9 cellular contexts compared by ENCODE assay signal in the genomic region with DNA sequence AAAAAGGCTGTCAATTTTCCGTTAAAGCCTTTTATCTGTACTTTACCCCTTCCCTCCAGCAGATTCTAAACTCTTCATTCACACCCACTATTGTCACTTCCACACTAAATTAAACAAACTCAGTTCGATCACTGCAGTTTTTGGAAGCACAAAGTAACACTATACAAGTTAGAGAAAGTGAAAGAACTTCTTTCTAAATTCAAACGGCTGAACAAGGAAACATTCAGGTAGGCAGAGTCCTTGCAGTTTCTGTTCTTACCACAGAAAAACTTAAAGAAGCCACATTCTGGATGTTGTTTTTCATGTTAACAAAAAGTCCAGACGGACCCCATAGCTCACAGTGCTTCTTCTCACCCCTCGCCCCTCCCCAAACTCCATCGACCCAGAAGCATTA. TPM values are rescaled to one million over a fixed set of nuclear protein-coding genes. Genes with fewer than 3 reads are reported as not detected.
DNase-seq lines count a peak whose midpoint lies in the region; ATAC-seq and TF ChIP-seq lines count a peak whose summit lies in the region.
"Had no signal": no experiment of that assay in that cellular context is flagged by ENCODE, and none has a peak within 500 bp of the region (broad histone marks: within the 10 kb centered on the region; RNA-seq: fewer than 3 reads in every experiment).

No MANE protein-coding gene starts in this region.

- DNase-seq in DND-41 (no peak), Karpas-422 (peak; percentile 64), mammary epithelial cell (peak; percentile 16), mesendoderm (no peak), NCI-H1436 (lab: John Stamatoyannopoulos, UW) (no peak), DMS153 treated with DMSO at 0.1 percent for 48 hours (lab: John Stamatoyannopoulos, UW; ENCODE audit: unreplicated experiment) (no peak)

- 3% methylated on average over 6 of the region's 6 CpGs for whole genome bisulfite sequencing in mammary epithelial cell (ENCODE audit: low coverage, missing lambda C conversion rate)
- 100% methylated on average over 1 of the region's 6 CpGs for whole genome bisulfite sequencing in mesendoderm (ENCODE audit: extremely low coverage, insufficient coverage, low lambda C conversion rate)
- 1% methylated on average over 6 of the region's 6 CpGs for WGBS in urinary bladder

- peak overlapping the region; percentile 81 for H2AFZ ChIP-seq in DND-41 (ENCODE audit: low read depth, low read length)
- peak overlapping the region; percentile 68 for H2AFZ ChIP-seq in Karpas-422 (ENCODE audit: low read length)
- H2AFZ ChIP-seq in mammary epithelial cell (ENCODE audit: low read depth, low read length), result peak overlapping the region; percentile 98

- ATAC-seq in DND-41 (ENCODE audit: insufficient read depth, low read depth), result peak; percentile 72
- peak; percentile 70 for ATAC-seq in GM21576 (IDR thresholded peaks at IDR 0.05; ENCODE audit: unreplicated experiment)

- in situ Hi-C loops in mammary epithelial cell (cut with MboI; ENCODE audit: low sequenced_read_pairs in 2 of 2), result no loop called here

- intact Hi-C loops in mammary epithelial cell (cut with micrococcal nuclease), result loop anchor here (1.0 kb wide), 1 partner anchor 52 kb away; no protein-coding TSS in a partner anchor

- no peak for TF ChIP-seq CTCF in DND-41 (IDR thresholded peaks at IDR 0.05; ENCODE audit: borderline replicate concordance, extremely low read depth, low read length, poor library complexity, severe bottlenecking)
- TF ChIP-seq CTCF in mammary epithelial cell (conservative IDR thresholded peaks at IDR 0.05 in 1 of 2, IDR thresholded peaks at IDR 0.05 in 1 of 2; ENCODE audit: extremely low read depth in 1 of 2, insufficient read depth in 1 of 2, low read depth in 1 of 2, low read length in 2 of 2), result no peak

- H3K79me2 ChIP-seq in DND-41 (ENCODE audit: insufficient read depth, low read length) (no peaks in the 10 kb centered on the region), Karpas-422 (ENCODE audit: low read length) (no peaks in the 10 kb centered on the region), mammary epithelial cell (ENCODE audit: insufficient read depth, low read length) (no peaks in the 10 kb centered on the region), mesendoderm (ENCODE audit: control insufficient read depth, insufficient read depth, low read length) (no peaks in the 10 kb centered on the region)

- H3K9me3 ChIP-seq in DND-41 (ENCODE audit: insufficient read depth, low read length, severe bottlenecking) (no peaks in the 10 kb centered on the region), Karpas-422 (ENCODE audit: low read length) (no peaks in the 10 kb centered on the region), mammary epithelial cell (replicated peaks; ENCODE audit: insufficient read depth, low read length) (no peaks in the 10 kb centered on the region)

- BruUV-seq in mammary epithelial cell (replicated peaks; lab: Mats Ljungman, UMichigan), result no TSS peak

- H3K79me1 ChIP-seq in mesendoderm (ENCODE audit: low read length), result no peaks in the 10 kb centered on the region

- no peaks in the 10 kb centered on the region for H3K27me3 ChIP-seq in DND-41 (ENCODE audit: insufficient read depth, low read length, poor library complexity)
- no peaks in the 10 kb centered on the region for H3K27me3 ChIP-seq in Karpas-422 (ENCODE audit: low read length)
- H3K27me3 ChIP-seq in mammary epithelial cell (ENCODE audit: insufficient read depth, low read length), result no peaks in the 10 kb centered on the region
- no peaks in the 10 kb centered on the region for H3K27me3 ChIP-seq in mesendoderm (ENCODE audit: insufficient read depth, low read length, poor library complexity)

- H3K4me2 ChIP-seq in DND-41 (ENCODE audit: insufficient read depth, low read length) (peak overlapping the region; percentile 82), Karpas-422 (ENCODE audit: low read depth, low read length, poor library complexity, severe bottlenecking) (peak overlapping the region; percentile 100), mammary epithelial cell (ENCODE audit: insufficient read depth, low read depth, low read length) (peak overlapping the region; percentile 88), mesendoderm (ENCODE audit: low read length) (peak overlapping the region; percentile 78)

- H3K36me3 ChIP-seq in DND-41 (ENCODE audit: insufficient read depth, low read length) (no peaks in the 10 kb centered on the region), Karpas-422 (ENCODE audit: insufficient read depth, low read length) (no peaks in the 10 kb centered on the region), mammary epithelial cell (ENCODE audit: insufficient read depth, low read length) (no peaks in the 10 kb centered on the region), mesendoderm (ENCODE audit: control insufficient read depth, insufficient read depth, low read length) (no peaks in the 10 kb centered on the region), urinary bladder (ENCODE audit: insufficient read depth) (no peaks in the 10 kb centered on the region)

- no peak overlapping the region for H2BK5ac ChIP-seq in mesendoderm (ENCODE audit: low read length)

- H3K56ac ChIP-seq in mesendoderm (ENCODE audit: low read length), result peak overlapping the region; percentile 89

- H4K8ac ChIP-seq in mesendoderm (ENCODE audit: low read depth, low read length), result no peak overlapping the region

- H3K27ac ChIP-seq in DND-41 (ENCODE audit: low read length) (peak overlapping the region; percentile 98), Karpas-422 (ENCODE audit: low read length) (peak overlapping the region; percentile 87), mammary epithelial cell (ENCODE audit: insufficient read depth, low read depth, low read length) (peak overlapping the region; percentile 81), mesendoderm (ENCODE audit: low read depth, low read length) (no peak overlapping the region), urinary bladder (ENCODE audit: low read depth) (peak overlapping the region; percentile 90)

- H2BK15ac ChIP-seq in mesendoderm (replicated peaks; ENCODE audit: low read depth), result no peak overlapping the region

- H3K23ac ChIP-seq in mesendoderm (ENCODE audit: low read length), result no peak overlapping the region

- no peak overlapping the region for H3K18ac ChIP-seq in mesendoderm (ENCODE audit: low read length)

- H3K9ac ChIP-seq in DND-41 (ENCODE audit: low read depth, low read length), result peak overlapping the region; percentile 88
- H3K9ac ChIP-seq in Karpas-422 (ENCODE audit: low read length), result peak overlapping the region; percentile 91
- peak overlapping the region; percentile 83 for H3K9ac ChIP-seq in mammary epithelial cell (ENCODE audit: insufficient read depth, low read length)
- H3K9ac ChIP-seq in mesendoderm (ENCODE audit: low read length), result peak overlapping the region; percentile 81

- H3K4me1 ChIP-seq in DND-41 (ENCODE audit: insufficient read depth, low read length) (peaks cover 45% of the 10 kb centered on the region), Karpas-422 (ENCODE audit: low read length) (peaks cover 24% of the 10 kb centered on the region), mammary epithelial cell (ENCODE audit: insufficient read depth, low read length) (peaks cover 11% of the 10 kb centered on the region), mesendoderm (ENCODE audit: control insufficient read depth, low read depth, low read length) (no peaks in the 10 kb centered on the region), urinary bladder (ENCODE audit: insufficient read depth) (no peaks in the 10 kb centered on the region)

- no peak overlapping the region for H4K5ac ChIP-seq in mesendoderm (ENCODE audit: low read length)

- CTCF ChIA-PET in mammary epithelial cell (lab: Charles Lee; ENCODE audit: low non-redundant PET), result interaction anchor here (0.7 to 1.0 kb wide), 2 partner anchors 10 to 263 kb away, joined by 3 to 4 read pairs; no protein-coding TSS in a partner anchor

- dilution Hi-C loops in mammary epithelial cell (cut with HindIII; ENCODE audit: low sequenced_read_pairs), result no loop called here

- H2AK5ac ChIP-seq in mesendoderm (ENCODE audit: low read length), result no peak overlapping the region

- H3K4me3 ChIP-seq in DND-41 (ENCODE audit: low read depth in 1 of 2, low read length in 2 of 2) (peak overlapping the region; percentile 31 to 63), Karpas-422 (ENCODE audit: low read length) (peak overlapping the region; percentile 82), mammary epithelial cell (replicated peaks in 1 of 3; ENCODE audit: insufficient read depth in 1 of 3, low read depth in 2 of 3, low read length in 3 of 3) (peak overlapping the region; percentile 54 to 69 (median 56)), mesendoderm (ENCODE audit: low read length) (no peak overlapping the region), urinary bladder (ENCODE audit: low read depth, low read length) (peak overlapping the region; percentile 40)

- no peak overlapping the region for H3K4ac ChIP-seq in mesendoderm (ENCODE audit: low read depth, low read length)

- no peaks in the 10 kb centered on the region for H3K9me2 ChIP-seq in Karpas-422 (replicated peaks; ENCODE audit: insufficient read depth, low read length)

- H2BK120ac ChIP-seq in mesendoderm (ENCODE audit: low read depth, low read length), result no peak overlapping the region

- no peaks in the 10 kb centered on the region for H4K20me1 ChIP-seq in DND-41 (ENCODE audit: insufficient read depth, low read length)
- H4K20me1 ChIP-seq in Karpas-422 (ENCODE audit: insufficient read depth, low read depth, low read length), result no peaks in the 10 kb centered on the region
- H4K20me1 ChIP-seq in mammary epithelial cell (ENCODE audit: insufficient read depth, low read length), result no peaks in the 10 kb centered on the region

RNA-seq across cellular contexts. Expression of gene UBE2L5, which starts 27.5 kb away (rescaled TPM):
- not detected in 2 replicates for total RNA-seq in Karpas-422 (2014; rRNA removed; shearing (Covaris generic); ENCODE audit: low replicate concordance)
- not detected for total RNA-seq in mammary epithelial cell
- not detected for polyA plus RNA-seq in mammary epithelial cell
- 0.67 TPM for polyA minus RNA-seq in mammary epithelial cell
- polyA plus RNA-seq in mesendoderm (2013, experiment 1 of 2), result 0.15 TPM
- not detected for polyA plus RNA-seq in mesendoderm (2013, experiment 2 of 2)
- 0.21 TPM for total RNA-seq in urinary bladder
- polyA plus RNA-seq in urinary bladder, result 0.20 TPM
- total RNA-seq: T-helper 2 cell treated with Interferon-gamma antibody and Interleukin-4, amounts not matched to agents 100 ng/mL and 5 ng/mL, for 36 hours had no signal

Comparison
In these comparisons a context has a peak if more than half of its experiments do, and no peak if none do; other contexts are left out.
1. DNase-seq: peak in Karpas-422 (single experiment) and mammary epithelial cell (single experiment); none in DND-41 (single experiment), mesendoderm (single experiment), NCI-H1436 (single experiment) and DMS153 treated with DMSO at 0.1 percent for 48 hours (single experiment).
2. Peak in every context shown above with its lines, with median percentiles within 50 percentile points of each other: H2AFZ ChIP-seq, H3K4me2 ChIP-seq and H3K9ac ChIP-seq.